ENCODE assay signal across 11 cellular contexts in genomic region chr2:234970467-234970866, GRCh38. TPM values are rescaled to one million over a fixed set of nuclear protein-coding genes. Genes with fewer than 3 reads are reported as not detected.
DNase-seq lines count a peak whose midpoint lies in the region; ATAC-seq and TF ChIP-seq lines count a peak whose summit lies in the region.
"Had no signal": no experiment of that assay in that cellular context is flagged by ENCODE, and none has a peak within 500 bp of the region (broad histone marks: within the 10 kb centered on the region; RNA-seq: fewer than 3 reads in every experiment).

No MANE protein-coding gene starts in this region.

- H3K27ac ChIP-seq in left ventricle myocardium inferior (replicated peaks) (peak overlapping the region; percentile 63), esophagus muscularis mucosa (replicated peaks in 1 of 4) (peak overlapping the region in 1 of 4 donors; percentile 9)
- H3K27ac ChIP-seq: ovary had no signal

- WGBS in esophagus muscularis mucosa = 75% methylated on average over 13 of the region's 13 CpGs

- ATAC-seq in left ventricle myocardium superior = no peak
- no peak for ATAC-seq in HG03159 (IDR thresholded peaks at IDR 0.05; ENCODE audit: unreplicated experiment)

- no peak overlapping the region for H3K9ac ChIP-seq in adipocyte (ENCODE audit: low read length)

- H3K9me3 ChIP-seq in left ventricle myocardium inferior (replicated peaks) (no peaks in the 10 kb centered on the region), adipocyte (ENCODE audit: control insufficient read depth, low read length) (no peaks in the 10 kb centered on the region), esophagus muscularis mucosa (no peaks in the 10 kb centered on the region)
- H3K9me3 ChIP-seq: gastrocnemius medialis, ovary had no signal

- TF ChIP-seq CTCF in left ventricle myocardium inferior (IDR thresholded peaks at IDR 0.05; ENCODE audit: borderline replicate concordance) (no peak), esophagus muscularis mucosa (IDR thresholded peaks at IDR 0.05) (no peak)

- H3K4me3 ChIP-seq in left ventricle myocardium inferior = no peak overlapping the region
- H3K4me3 ChIP-seq in adipocyte (ENCODE audit: low read length) = no peak overlapping the region
- no peak overlapping the region for H3K4me3 ChIP-seq in esophagus muscularis mucosa
- H3K4me3 ChIP-seq: gastrocnemius medialis, ovary had no signal

- H3K4me1 ChIP-seq in left ventricle myocardium inferior (peaks cover 40% of the 10 kb centered on the region), adipocyte (ENCODE audit: control insufficient read depth, insufficient read depth, low read length) (peaks cover 38% of the 10 kb centered on the region), esophagus muscularis mucosa (peaks cover 11 to 45% (median 34%) of the 10 kb centered on the region in 4 donors)

- TF ChIP-seq POLR2A in esophagus muscularis mucosa (IDR thresholded peaks at IDR 0.05; ENCODE audit: low read depth) = no peak

- DNase-seq in left ventricle myocardium inferior (no peak), left ventricle myocardium superior (no peak), adipocyte (ENCODE audit: low read depth) (peak; percentile 85), iris pigment epithelial cell (ENCODE audit: low read depth) (peak; percentile 79), T-helper 9 cell (no peak), esophagus muscularis mucosa (ENCODE audit: extremely low spot score) (no peak), cortex of kidney (lab: John Stamatoyannopoulos, UW) (no peak)
- DNase-seq: gastrocnemius medialis, NCI-H1930, ovary had no signal

- H3K27me3 ChIP-seq in left ventricle myocardium inferior (ENCODE audit: low read depth) (no peaks in the 10 kb centered on the region), adipocyte (replicated peaks; ENCODE audit: control insufficient read depth, insufficient read depth, low read length) (no peaks in the 10 kb centered on the region), esophagus muscularis mucosa (no peaks in the 10 kb centered on the region)
- H3K27me3 ChIP-seq: gastrocnemius medialis, ovary had no signal

- H3K36me3 ChIP-seq in left ventricle myocardium inferior = no peaks in the 10 kb centered on the region
- peaks cover 22% of the 10 kb centered on the region for H3K36me3 ChIP-seq in adipocyte (ENCODE audit: control insufficient read depth, insufficient read depth, low read length, severe bottlenecking)
- H3K36me3 ChIP-seq in esophagus muscularis mucosa = no peaks in the 10 kb centered on the region
- H3K36me3 ChIP-seq: gastrocnemius medialis, ovary had no signal

- no peak for TF ChIP-seq EP300 in esophagus muscularis mucosa (IDR thresholded peaks at IDR 0.05)

- intact Hi-C loops in left ventricle myocardium inferior (cut with micrococcal nuclease) (no loop called here), left ventricle myocardium superior (cut with micrococcal nuclease) (no loop called here), esophagus muscularis mucosa (cut with DNase I) (no loop called here)

RNA-seq across cellular contexts. Expression of gene SH3BP4, which starts 18.6 kb away (rescaled TPM):
- total RNA-seq in left ventricle myocardium inferior (9.6 TPM), left ventricle myocardium superior (8.3 TPM), esophagus muscularis mucosa (10 to 100 TPM; 25.3 to 63.1 (median 48.4) TPM)

Comparison
In these comparisons a context has a peak if more than half of its experiments do, and no peak if none do; other contexts are left out.
1. DNase-seq: peak in adipocyte (single experiment) and iris pigment epithelial cell (single experiment); none in left ventricle myocardium inferior (single experiment), left ventricle myocardium superior (single experiment), T-helper 9 cell (single experiment), esophagus muscularis mucosa (single experiment) and cortex of kidney (single experiment).